Comparison of ENCODE assay signal across 8 cellular contexts in the genomic region with DNA sequence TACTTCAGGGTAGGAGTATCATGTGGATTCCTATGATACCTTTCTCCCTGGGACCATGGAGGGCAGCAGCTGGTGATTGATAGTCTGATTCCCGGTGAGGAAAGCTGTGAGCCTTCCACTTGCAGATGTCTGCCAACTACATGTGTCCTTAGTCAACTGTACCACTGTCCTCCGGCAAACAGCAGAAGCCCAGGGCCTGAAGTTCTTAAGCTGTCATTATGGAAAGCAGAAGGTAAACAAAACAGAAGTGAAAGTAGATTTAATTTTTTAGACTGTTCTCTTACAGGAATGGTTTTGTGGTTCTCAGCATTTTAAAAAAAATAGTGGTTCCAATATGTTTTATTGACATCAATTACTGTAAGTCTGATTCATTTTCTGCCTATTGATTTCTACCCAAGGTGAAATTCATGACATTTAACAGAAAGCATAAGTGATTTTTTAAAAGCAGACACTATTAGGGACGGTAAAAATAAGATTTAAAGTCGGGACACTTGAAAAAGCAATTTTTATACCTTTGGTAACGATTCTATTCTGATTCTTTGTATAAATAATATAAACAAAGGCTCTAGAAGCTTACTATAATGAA. TPM values are rescaled to one million over a fixed set of nuclear protein-coding genes. Genes with fewer than 3 reads are reported as not detected.
A peak's percentile ranks its signal among the peaks of the same experiment; 100 is the strongest.
DNase-seq lines count a peak whose midpoint lies in the region; ATAC-seq and TF ChIP-seq lines count a peak whose summit lies in the region.

No MANE protein-coding gene starts in this region.

- TF ChIP-seq CTCF in CD4-positive, alpha-beta T cell (IDR thresholded peaks at IDR 0.05): no peak
- TF ChIP-seq CTCF in right lobe of liver (IDR thresholded peaks at IDR 0.05): no peak

- peaks cover 58% of the 10 kb centered on the region for H3K4me1 ChIP-seq in SJSA1 (replicated peaks)
- peaks cover 0 to 5% (median 3%) of the 10 kb centered on the region in 4 donors for H3K4me1 ChIP-seq in right lobe of liver

- CTCF ChIA-PET in CD4-positive, alpha-beta T cell (lab: Charles Lee): interaction anchor here (1.0 to 1.6 kb wide), 2 partner anchors 34 to 37 kb away, joined by 3 to 4 read pairs; a partner anchor contains a TSS

- peaks cover 83% of the 10 kb centered on the region for H3K4me1 Mint-ChIP-seq in CD4-positive, alpha-beta T cell (ENCODE audit: low read depth)

- H3K4me3 Mint-ChIP-seq in CD4-positive, alpha-beta T cell: peak overlapping the region; percentile 72

- no peak for DNase-seq in CD4-positive, alpha-beta T cell
- DNase-seq in SJSA1 (ENCODE audit: low read depth in 1 of 2, low spot score in 2 of 2) (no peak), right lobe of liver (no peak), NCI-H2227 (lab: John Stamatoyannopoulos, UW; ENCODE audit: unreplicated experiment) (no peak), HuH-7 (ENCODE audit: low spot score) (no peak), activated gamma-delta T cell treated with Interleukin-2 at 50 U/mL for 16 hours (no peak), nucleus accumbens (lab: John Stamatoyannopoulos, UW) (no peak)

- H3K9me3 Mint-ChIP-seq in CD4-positive, alpha-beta T cell: no peaks in the 10 kb centered on the region

- POLR2A ChIA-PET in CD4-positive, alpha-beta T cell (lab: Charles Lee): interaction anchor here (0.6 to 1.3 kb wide), 5 partner anchors 20 to 35 kb away, joined by 3 to 4 read pairs (median 3); no protein-coding TSS in a partner anchor

- no peaks in the 10 kb centered on the region for H3K27me3 ChIP-seq in CD4-positive, alpha-beta T cell (ENCODE audit: control insufficient read depth, insufficient read depth, low read length)
- H3K27me3 ChIP-seq in SJSA1 (replicated peaks) (no peaks in the 10 kb centered on the region), right lobe of liver (no peaks in the 10 kb centered on the region)

- intact Hi-C loops in CD4-positive, alpha-beta T cell (cut with DNase I, micrococcal nuclease): no loop called here
- intact Hi-C loops in right lobe of liver (cut with DNase I): no loop called here

- no peak overlapping the region for H3K27ac ChIP-seq in CD4-positive, alpha-beta T cell (ENCODE audit: low read depth, low read length)
- H3K27ac ChIP-seq in SJSA1: 0 out of 2 replicates have a peak overlapping the region, but pooled peaks have one; percentile 7
- H3K27ac ChIP-seq in right lobe of liver: no peak overlapping the region

- ATAC-seq in CD4-positive, alpha-beta T cell (ENCODE audit: poor library complexity): peak; percentile 30
- ATAC-seq in GM21367 (IDR thresholded peaks at IDR 0.05; ENCODE audit: unreplicated experiment): peak; percentile 34
- ATAC-seq in right lobe of liver: peak; percentile 63 to 78 (median 76)

- peaks cover 53% of the 10 kb centered on the region for H3K36me3 Mint-ChIP-seq in CD4-positive, alpha-beta T cell (ENCODE audit: low read depth)

- no peaks in the 10 kb centered on the region for H3K27me3 Mint-ChIP-seq in CD4-positive, alpha-beta T cell

- WGBS in right lobe of liver (ENCODE audit: insufficient coverage, low coverage, low lambda C conversion rate, missing lambda C conversion rate): 46% methylated on average over 5 of the region's 5 CpGs

- TF ChIP-seq POLR2A in right lobe of liver (IDR thresholded peaks at IDR 0.05): no peak

- H3K9me3 ChIP-seq in CD4-positive, alpha-beta T cell (ENCODE audit: control insufficient read depth, low read length): no peaks in the 10 kb centered on the region
- H3K9me3 ChIP-seq in SJSA1 (replicated peaks) (no peaks in the 10 kb centered on the region), right lobe of liver (no peaks in the 10 kb centered on the region)

- peak overlapping the region; percentile 38 for H3K27ac Mint-ChIP-seq in CD4-positive, alpha-beta T cell

- H3K4me3 ChIP-seq in SJSA1: no peak overlapping the region
- no peak overlapping the region for H3K4me3 ChIP-seq in right lobe of liver

- peaks cover 28% of the 10 kb centered on the region for H3K36me3 ChIP-seq in SJSA1
- peaks cover 0 to 3% (median 0%) of the 10 kb centered on the region in 4 donors for H3K36me3 ChIP-seq in right lobe of liver

RNA-seq across cellular contexts. Expression of a gene that starts 36.6 kb away (rescaled TPM):
- total RNA-seq in CD4-positive, alpha-beta T cell: 10 to 100 TPM; 82.3 to 82.8 TPM
- total RNA-seq in SJSA1 (2014; rRNA removed; shearing (Covaris generic)): 61.1 and 71.3 TPM in 2 replicates
- 10 to 100 TPM in 5 of 6 experiments, 1 to 10 TPM in 1; 9.5 to 14.9 (median 12.6) TPM for total RNA-seq in right lobe of liver
